Comparison of ENCODE assay signal across 34 cellular contexts in genomic region chr20:60422848-60423247, GRCh38.
"Had no signal": no experiment of that assay in that cellular context is flagged by ENCODE, and none has a peak within 500 bp of the region (broad histone marks: within the 10 kb centered on the region; RNA-seq: fewer than 3 reads in every experiment).

No MANE protein-coding gene starts in this region.

- DNase-seq: Karpas-422, Kasumi-1, MG63, MM.1S, MV-4-11, NCI-H1048, NCI-H1092, NCI-H1092 treated with DMSO at 0.1 percent for 48 hours, NCI-H1105, NCI-H1105 treated with DMSO at 0.1 percent for 48 hours, NCI-H1417, NCI-H1417 treated with DMSO at 0.1 percent for 48 hours, NCI-H1436, NCI-H1436 treated with DMSO at 0.1 percent for 48 hours, NCI-H146, NCI-H1694, NCI-H1694 treated with DMSO at 0.1 percent for 48 hours, NCI-H187, NCI-H187 treated with DMSO at 0.1 percent for 48 hours, NCI-H1930, NCI-H2029, NCI-H2029 treated with DMSO at 0.1 percent for 48 hours, NCI-H2081, NCI-H2081 treated with DMSO at 0.1 percent for 48 hours, NCI-H2107, NCI-H2171, NCI-H2171 treated with DMSO at 0.1 percent for 48 hours, NCI-H2227 treated with DMSO at 0.1 percent for 48 hours, NCI-H226, NCI-H345, NCI-H446, NCI-H446 treated with DMSO at 0.1 percent for 48 hours, NCI-H510A had no signal

- H3K4me3 ChIP-seq: MG63 had no signal

- H3K4me2 ChIP-seq: KMS-11 had no signal

- H3K36me3 ChIP-seq: MG63 had no signal

- H3K27ac ChIP-seq: KMS-11 had no signal

- H3K9me3 ChIP-seq: MG63 had no signal

- H3K9ac ChIP-seq: KMS-11 had no signal
